Comparison of ENCODE assay signal across 21 cellular contexts in genomic region chr1:198909973-198910372, GRCh38.
A peak's percentile ranks its signal among the peaks of the same experiment; 100 is the strongest.
DNase-seq lines count a peak whose midpoint lies in the region; ATAC-seq, FAIRE-seq and TF ChIP-seq lines count a peak whose summit lies in the region.
"Had no signal": no experiment of that assay in that cellular context is flagged by ENCODE, and none has a peak within 500 bp of the region (broad histone marks: within the 10 kb centered on the region; RNA-seq: fewer than 3 reads in every experiment).

No MANE protein-coding gene starts in this region.

- ATAC-seq in HepG2, result no peak
- ATAC-seq: activated CD4-positive, CD25-positive, alpha-beta regulatory T cell treated with anti-CD3 and anti-CD28 coated beads, Interleukin-2, amount 50 U/mL, for 24 hours had no signal

- peaks cover 66% of the 10 kb centered on the region for H3K4me1 Mint-ChIP-seq in MCF 10A (ENCODE audit: insufficient read depth, unreplicated experiment)
- peaks cover 13% of the 10 kb centered on the region for H3K4me1 Mint-ChIP-seq in type B pancreatic cell (ENCODE audit: unreplicated experiment)
- H3K4me1 Mint-ChIP-seq: nephron progenitor cell had no signal

- H3K9me3 ChIP-seq in breast epithelium, result no peaks in the 10 kb centered on the region
- no peaks in the 10 kb centered on the region for H3K9me3 ChIP-seq in adipocyte (ENCODE audit: control insufficient read depth, low read length)
- no peaks in the 10 kb centered on the region for H3K9me3 ChIP-seq in HepG2 (ENCODE audit: low read length)
- H3K9me3 ChIP-seq: SJSA1 had no signal

- TF ChIP-seq POLR2A in breast epithelium (IDR thresholded peaks at IDR 0.05) (no peak), HepG2 (IDR thresholded peaks at IDR 0.05; ENCODE audit: insufficient read depth in 1 of 2, low read depth in 2 of 2, low read length in 2 of 2) (no peak)

- H3K27me3 Mint-ChIP-seq in MCF 10A (ENCODE audit: insufficient read depth, unreplicated experiment), result no peaks in the 10 kb centered on the region
- H3K27me3 Mint-ChIP-seq in type B pancreatic cell, result no peaks in the 10 kb centered on the region

- TF ChIP-seq EP300 in HepG2 (IDR thresholded peaks at IDR 0.05; ENCODE audit: low read depth in 2 of 2, low read length in 2 of 2) (no peak), HepG2 (CRISPR knock-in tag; IDR thresholded peaks at IDR 0.05; ENCODE audit: borderline replicate concordance) (no peak)

- BruUV-seq in MCF 10A (replicated peaks; lab: Mats Ljungman, UMichigan), result no TSS peak
- no TSS peak for BruUV-seq in HepG2 (replicated peaks; lab: Mats Ljungman, UMichigan)

- H3K4me3 ChIP-seq in breast epithelium, result no peak overlapping the region
- H3K4me3 ChIP-seq in adipocyte (ENCODE audit: low read length), result no peak overlapping the region
- H3K4me3 ChIP-seq in HepG2 (replicated peaks in 1 of 3; ENCODE audit: insufficient read depth in 1 of 3, low read depth in 2 of 3, low read length in 3 of 3), result no peak overlapping the region
- H3K4me3 ChIP-seq: SJSA1 had no signal

- no peaks in the 10 kb centered on the region for H3K79me2 ChIP-seq in HepG2 (ENCODE audit: insufficient read depth, low read length)

- peaks cover 16% of the 10 kb centered on the region for H3K36me3 Mint-ChIP-seq in MCF 10A (ENCODE audit: insufficient read depth, unreplicated experiment)
- H3K36me3 Mint-ChIP-seq in type B pancreatic cell, result peaks cover 36% of the 10 kb centered on the region

- H3K4me1 ChIP-seq in breast epithelium, result no peaks in the 10 kb centered on the region
- H3K4me1 ChIP-seq in adipocyte (ENCODE audit: control insufficient read depth, insufficient read depth, low read length), result peaks cover 15% of the 10 kb centered on the region
- no peaks in the 10 kb centered on the region for H3K4me1 ChIP-seq in HepG2 (ENCODE audit: insufficient read depth, low read length)

- no peak for TF ChIP-seq RAD21 in HepG2 (CRISPR knock-in tag; IDR thresholded peaks at IDR 0.05)

- H3K9me3 Mint-ChIP-seq in MCF 10A (ENCODE audit: unreplicated experiment), result peaks cover 14% of the 10 kb centered on the region
- H3K9me3 Mint-ChIP-seq in type B pancreatic cell, result no peaks in the 10 kb centered on the region
- H3K9me3 Mint-ChIP-seq: nephron progenitor cell had no signal

- no peak for DNase-seq in MCF 10A (ENCODE audit: unreplicated experiment)
- DNase-seq in breast epithelium (ENCODE audit: low spot score in 2 of 2), result no peak
- DNase-seq in adipocyte (ENCODE audit: low read depth), result peak; percentile 59
- DNase-seq in glomerular visceral epithelial cell (ENCODE audit: extremely low spot score), result peak; percentile 29
- no peak for DNase-seq in type B pancreatic cell (ENCODE audit: extremely low spot score, unreplicated experiment)
- DNase-seq in effector CD8-positive, alpha-beta T cell (lab: John Stamatoyannopoulos, UW), result no peak
- DNase-seq in HepG2 (ENCODE audit: low spot score), result no peak
- DNase-seq in DMS79 treated with DMSO at 0.1 percent for 48 hours (lab: John Stamatoyannopoulos, UW), result no peak
- DNase-seq: mammary epithelial cell; NCI-H187 treated with DMSO at 0.1 percent for 48 hours; NCI-H526; nephron progenitor cell; stimulated activated CD4-positive, alpha-beta T cell treated with anti-CD3 and anti-CD28 coated beads, Interleukin-15, amount 100 ng/mL, for 24 hours; stimulated activated naive CD4-positive, alpha-beta T cell; T-helper 9 cell; trophoblast cell had no signal

- 93% methylated on average over 2 of the region's 2 CpGs for WGBS in HepG2 (ENCODE audit: low lambda C conversion rate)

- POLR2A ChIA-PET in MCF 10A (lab: Yijun Ruan, JAX), result interaction anchor here (0.6 to 26.6 kb wide), 6 partner anchors 10 to 46 kb away, joined by 3 to 502 read pairs (median 4); no protein-coding TSS in a partner anchor
- POLR2A ChIA-PET in HepG2 (lab: Yijun Ruan, JAX), result no interaction called here

- H4K20me1 ChIP-seq in HepG2 (ENCODE audit: insufficient read depth, low read length), result no peaks in the 10 kb centered on the region

- H2AFZ ChIP-seq in HepG2 (ENCODE audit: low read length), result no peak overlapping the region

- no peak overlapping the region for H3K4me2 ChIP-seq in HepG2 (ENCODE audit: low read depth, low read length)

- in situ Hi-C loops in HepG2 (cut with HindIII; ENCODE audit: extremely low pct_ligation_motif_present, low pct_unique_long_range_greater_than_20kb), result no loop called here

- no peak overlapping the region for H3K9ac ChIP-seq in adipocyte (ENCODE audit: low read length)
- no peak overlapping the region for H3K9ac ChIP-seq in HepG2 (ENCODE audit: insufficient read depth, low read depth, low read length)

- intact Hi-C loops in MCF 10A (cut with micrococcal nuclease) (no loop called here), breast epithelium (cut with DNase I; ENCODE audit: low total_unique reads) (no loop called here), HepG2 (cut with micrococcal nuclease; ENCODE audit: unreplicated experiment) (no loop called here)

- H3K36me3 ChIP-seq in breast epithelium, result no peaks in the 10 kb centered on the region
- no peaks in the 10 kb centered on the region for H3K36me3 ChIP-seq in adipocyte (ENCODE audit: control insufficient read depth, insufficient read depth, low read length, severe bottlenecking)
- H3K36me3 ChIP-seq in HepG2 (replicated peaks in 1 of 2; ENCODE audit: control insufficient read depth in 1 of 2, insufficient read depth in 2 of 2, low read length in 2 of 2), result no peaks in the 10 kb centered on the region

- H3K27ac ChIP-seq in breast epithelium (no peak overlapping the region), HepG2 (ENCODE audit: extremely low read length, insufficient read depth, low read length) (no peak overlapping the region)
- H3K27ac ChIP-seq: SJSA1 had no signal

- H3K4me3 Mint-ChIP-seq in MCF 10A (ENCODE audit: unreplicated experiment), result no peak overlapping the region
- H3K4me3 Mint-ChIP-seq in type B pancreatic cell, result no peak overlapping the region
- H3K4me3 Mint-ChIP-seq: nephron progenitor cell had no signal

- H3K27me3 ChIP-seq in breast epithelium (no peaks in the 10 kb centered on the region), adipocyte (replicated peaks; ENCODE audit: control insufficient read depth, insufficient read depth, low read length) (no peaks in the 10 kb centered on the region), HepG2 (ENCODE audit: control insufficient read depth in 1 of 2, insufficient read depth in 2 of 2, low read length in 2 of 2) (no peaks in the 10 kb centered on the region)
- H3K27me3 ChIP-seq: SJSA1 had no signal

- TF ChIP-seq CTCF in MCF 10A (IDR thresholded peaks at IDR 0.05; ENCODE audit: unreplicated experiment), result no peak
- TF ChIP-seq CTCF in breast epithelium (IDR thresholded peaks at IDR 0.05), result no peak
- TF ChIP-seq CTCF in type B pancreatic cell (conservative IDR thresholded peaks at IDR 0.05), result peak; percentile 21
- TF ChIP-seq CTCF in HepG2 (CRISPR knock-in tag; IDR thresholded peaks at IDR 0.05), result no peak

- CTCF ChIA-PET in MCF 10A (lab: Yijun Ruan, JAX) (interaction anchor here (0.7 to 1.1 kb wide), 2 partner anchors 22 to 1291 kb away, joined by 3 to 5 read pairs; no protein-coding TSS in a partner anchor), HepG2 (lab: Yijun Ruan, JAX; ENCODE audit: low intra/inter-chr PET ratio, low total read pairs) (no interaction called here)

- no peak for FAIRE-seq in HepG2 (lab: Jason Lieb, UNC)
- FAIRE-seq: A204.1, colon, HTR-8/SVneo had no signal

- H3K27ac Mint-ChIP-seq in MCF 10A (ENCODE audit: low read depth, unreplicated experiment) (peak overlapping the region; percentile 57), type B pancreatic cell (no peak overlapping the region)
- H3K27ac Mint-ChIP-seq: nephron progenitor cell had no signal

TF ChIP-seq in HepG2, 621 proteins besides CTCF, POLR2A, EP300 and RAD21:
- TF ChIP-seq KLF12 (CRISPR knock-in tag; IDR thresholded peaks at IDR 0.05; ENCODE audit: borderline replicate concordance) (no peak), ZNF891 (CRISPR knock-in tag; IDR thresholded peaks at IDR 0.05) (no peak)

Comparison
In these comparisons a context has a peak if more than half of its experiments do, and no peak if none do; other contexts are left out.
1. DNase-seq: peak in adipocyte (single experiment) and glomerular visceral epithelial cell (single experiment); none in MCF 10A (single experiment), breast epithelium (0 of 2), type B pancreatic cell (single experiment), effector CD8-positive, alpha-beta T cell (single experiment), HepG2 (single experiment) and DMS79 treated with DMSO at 0.1 percent for 48 hours (single experiment).